Comparison of ENCODE assay signal across 20 cellular contexts in the genomic region with DNA sequence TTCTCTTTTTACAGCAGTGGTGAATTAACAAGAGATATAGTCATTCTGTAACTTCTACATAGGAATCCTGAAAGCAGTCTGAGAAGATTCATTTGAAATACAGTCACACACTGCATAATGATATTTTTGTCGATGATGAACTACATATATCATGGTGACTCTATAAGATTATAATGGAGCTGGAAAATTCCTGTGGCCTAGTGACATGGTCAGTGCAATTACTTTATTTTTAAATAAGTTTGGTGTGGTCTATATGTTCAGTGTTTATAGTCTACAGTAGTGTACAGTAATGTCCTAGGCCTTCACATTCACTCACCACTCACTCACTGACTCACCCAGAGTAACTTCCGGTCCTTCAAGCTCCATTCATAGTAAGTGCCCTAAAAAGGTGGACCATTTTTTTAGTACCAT.
A peak's percentile ranks its signal among the peaks of the same experiment; 100 is the strongest.
DNase-seq lines count a peak whose midpoint lies in the region; FAIRE-seq and TF ChIP-seq lines count a peak whose summit lies in the region.
"Had no signal": no experiment of that assay in that cellular context is flagged by ENCODE, and none has a peak within 500 bp of the region (broad histone marks: within the 10 kb centered on the region; RNA-seq: fewer than 3 reads in every experiment).

No MANE protein-coding gene starts in this region.

- BruUV-seq in MCF 10A (replicated peaks; lab: Mats Ljungman, UMichigan), result no TSS peak

- TF ChIP-seq POLR2A in breast epithelium (IDR thresholded peaks at IDR 0.05), result no peak

- H3K4me1 Mint-ChIP-seq in MCF 10A (ENCODE audit: insufficient read depth, unreplicated experiment) (peaks cover 5% of the 10 kb centered on the region), chondrocyte (ENCODE audit: low read depth) (peaks cover 7% of the 10 kb centered on the region)

- H3K27ac ChIP-seq in breast epithelium (no peak overlapping the region), SJSA1 (peak overlapping the region; percentile 41; the same call in 1 of the 2 replicates)
- H3K27ac ChIP-seq: 22Rv1 had no signal

- H3K9me3 Mint-ChIP-seq in MCF 10A (ENCODE audit: unreplicated experiment) (no peaks in the 10 kb centered on the region), chondrocyte (ENCODE audit: low read depth) (peaks cover 2% of the 10 kb centered on the region)

- CTCF ChIA-PET in MCF 10A (lab: Yijun Ruan, JAX), result interaction anchor here (0.7 to 1.2 kb wide), 2 partner anchors 174 to 400 kb away, joined by 3 read pairs; no protein-coding TSS in a partner anchor

- H3K36me3 Mint-ChIP-seq in MCF 10A (ENCODE audit: insufficient read depth, unreplicated experiment) (no peaks in the 10 kb centered on the region), chondrocyte (ENCODE audit: low read depth) (no peaks in the 10 kb centered on the region)

- H3K4me3 Mint-ChIP-seq in MCF 10A (ENCODE audit: unreplicated experiment), result no peak overlapping the region
- no peak overlapping the region for H3K4me3 Mint-ChIP-seq in chondrocyte (ENCODE audit: unreplicated experiment)

- no peaks in the 10 kb centered on the region for H3K4me1 ChIP-seq in breast epithelium
- peaks cover 13% of the 10 kb centered on the region for H3K4me1 ChIP-seq in SJSA1 (replicated peaks)
- H3K4me1 ChIP-seq: HAP-1 had no signal

- H3K4me3 ChIP-seq in breast epithelium (no peak overlapping the region), SJSA1 (no peak overlapping the region)
- H3K4me3 ChIP-seq: HAP-1, K562 had no signal

- intact Hi-C loops in MCF 10A (cut with micrococcal nuclease) (no loop called here), breast epithelium (cut with DNase I; ENCODE audit: low total_unique reads) (no loop called here)

- POLR2A ChIA-PET in MCF 10A (lab: Yijun Ruan, JAX), result no interaction called here

- H3K27me3 Mint-ChIP-seq in MCF 10A (ENCODE audit: insufficient read depth, unreplicated experiment) (no peaks in the 10 kb centered on the region), chondrocyte (ENCODE audit: low read depth) (no peaks in the 10 kb centered on the region)

- no peaks in the 10 kb centered on the region for H3K27me3 ChIP-seq in breast epithelium
- no peaks in the 10 kb centered on the region for H3K27me3 ChIP-seq in SJSA1 (replicated peaks)

- H3K9me3 ChIP-seq in breast epithelium (no peaks in the 10 kb centered on the region), SJSA1 (replicated peaks) (no peaks in the 10 kb centered on the region)
- H3K9me3 ChIP-seq: HAP-1, SK-N-SH had no signal

- no peak overlapping the region for H3K27ac Mint-ChIP-seq in MCF 10A (ENCODE audit: low read depth, unreplicated experiment)
- H3K27ac Mint-ChIP-seq in chondrocyte (ENCODE audit: unreplicated experiment), result peak overlapping the region; percentile 39

- peak; percentile 8 for DNase-seq in MCF 10A (ENCODE audit: unreplicated experiment)
- no peak for DNase-seq in breast epithelium (ENCODE audit: low spot score in 2 of 2)
- peak in 1 of 2 experiments; percentile 23 for DNase-seq in SJSA1 (ENCODE audit: low read depth in 1 of 2, low spot score in 2 of 2)
- no peak for DNase-seq in chondrocyte (ENCODE audit: low spot score)
- DNase-seq in urothelium cell line (ENCODE audit: low spot score), result no peak
- no peak for DNase-seq in activated T-cell treated with anti-CD3 and anti-CD28 coated beads for 4 hours
- DNase-seq in foreskin melanocyte, result no peak
- no peak for DNase-seq in GOT3 (lab: John Stamatoyannopoulos, UW)
- DNase-seq: C1 segment of cervical spinal cord, NCI-H1436, NCI-H2029, NCI-H2171 treated with DMSO at 0.1 percent for 48 hours, NCI-H446 treated with DMSO at 0.1 percent for 48 hours, NCI-H774, PC-3, Right ventricle myocardium superior, SK-N-SH had no signal

- FAIRE-seq in urothelium cell line (lab: Jason Lieb, UNC), result peak; percentile 30
- FAIRE-seq: K562 had no signal

- H3K36me3 ChIP-seq in breast epithelium (no peaks in the 10 kb centered on the region), SJSA1 (no peaks in the 10 kb centered on the region)
- H3K36me3 ChIP-seq: HAP-1 had no signal

- no peak for TF ChIP-seq CTCF in MCF 10A (IDR thresholded peaks at IDR 0.05; ENCODE audit: unreplicated experiment)
- no peak for TF ChIP-seq CTCF in breast epithelium (IDR thresholded peaks at IDR 0.05)
- no peak for TF ChIP-seq CTCF in chondrocyte (IDR thresholded peaks at IDR 0.05)
